17 cellular contexts compared by ENCODE assay signal in the genomic region with DNA sequence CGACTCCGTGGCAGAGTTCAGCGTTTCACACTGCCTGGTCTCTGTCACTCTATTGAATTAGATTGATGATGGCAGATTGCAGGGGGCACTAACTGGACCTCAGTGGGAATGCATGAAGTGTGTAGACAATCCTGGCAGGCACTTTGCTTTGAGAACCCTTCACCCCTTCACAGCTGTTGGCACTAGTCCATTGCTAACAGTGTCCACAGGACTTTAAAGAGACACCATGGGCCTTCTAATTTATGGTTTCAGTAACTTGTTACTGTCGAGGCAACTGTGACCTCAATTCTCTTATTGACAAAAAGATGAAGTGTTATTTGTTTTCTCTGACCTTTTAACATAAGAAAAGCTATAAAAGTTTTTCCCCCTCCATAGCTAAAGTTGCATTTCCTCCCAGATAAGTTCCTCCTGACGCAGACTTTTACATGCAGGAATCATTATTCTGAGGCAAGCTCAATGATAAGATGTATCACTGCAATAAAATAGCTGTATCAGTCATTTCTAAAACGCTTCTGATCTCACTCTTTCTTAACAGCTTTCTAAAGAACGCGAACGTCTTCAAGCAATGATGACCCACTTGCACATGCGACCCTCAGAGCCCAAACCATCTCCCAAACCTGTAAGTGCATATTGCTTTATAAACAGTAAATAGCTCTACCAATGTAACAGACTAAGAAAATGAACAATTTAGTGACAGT.
DNase-seq lines count a peak whose midpoint lies in the region; TF ChIP-seq lines count a peak whose summit lies in the region.
"Had no signal": no experiment of that assay in that cellular context is flagged by ENCODE, and none has a peak within 500 bp of the region (broad histone marks: within the 10 kb centered on the region; RNA-seq: fewer than 3 reads in every experiment).

No MANE protein-coding gene starts in this region.

- peak; percentile 12 for DNase-seq in COLO668 (lab: John Stamatoyannopoulos, UW; ENCODE audit: unreplicated experiment)
- DNase-seq in HT-29 (ENCODE audit: low spot score), result peak; percentile 67
- peak; percentile 65 for DNase-seq in NCI-H774 (lab: John Stamatoyannopoulos, UW)
- no peak for DNase-seq in fibroblast of pulmonary artery (ENCODE audit: low read depth)
- DNase-seq in T-helper 2 cell, result no peak
- DNase-seq in stimulated activated CD4-positive, alpha-beta T cell treated with anti-CD3 and anti-CD28 coated beads, Interleukin-12 subunit alpha, Interleukin-12 subunit beta, amount 100 ng/mL, for 4 hours, result no peak
- no peak for DNase-seq in NCI-H2196 treated with DMSO at 0.1 percent for 48 hours (lab: John Stamatoyannopoulos, UW; ENCODE audit: unreplicated experiment)
- DNase-seq in Ammon's horn (ENCODE audit: low spot score), result no peak
- DNase-seq: activated CD4-positive, alpha-beta T cell treated with anti-CD3 and anti-CD28 coated beads for 48 hours; activated naive CD8-positive, alpha-beta T cell treated with anti-CD3 and anti-CD28 coated beads, Interleukin-2, amount 10 ng/mL, durations not matched to agents 7 days and 5 days; activated T-cell treated with anti-CD3 and anti-CD28 coated beads, Interleukin-2, amount 50 U/mL, for 1 hour; cerebellar nuclear complex; DND-41; heart right ventricle; NCI-H1694; stimulated activated CD4-positive, alpha-beta T cell treated with anti-CD3 and anti-CD28 coated beads, Interleukin-2, amount 100 ng/mL, for 48 hours had no signal

- TF ChIP-seq CTCF in fibroblast of pulmonary artery (IDR thresholded peaks at IDR 0.05; ENCODE audit: low read length, missing control alignments), result no peak

- peak overlapping the region; percentile 6 for H3K4me3 ChIP-seq in fibroblast of pulmonary artery (replicated peaks; ENCODE audit: low read depth, low read length)
- H3K4me3 ChIP-seq: heart right ventricle, tibial nerve had no signal

Comparison
In these comparisons a context has a peak if more than half of its experiments do, and no peak if none do; other contexts are left out.
1. DNase-seq: peak in COLO668 (single experiment), HT-29 (single experiment) and NCI-H774 (single experiment); none in fibroblast of pulmonary artery (single experiment), T-helper 2 cell (0 of 5), stimulated activated CD4-positive, alpha-beta T cell treated with anti-CD3 and anti-CD28 coated beads, Interleukin-12 subunit alpha, Interleukin-12 subunit beta, amount 100 ng/mL, for 4 hours (single experiment), NCI-H2196 treated with DMSO at 0.1 percent for 48 hours (single experiment) and Ammon's horn (single experiment).